Comparison of ENCODE assay signal across 23 cellular contexts in genomic region chr10:43238462-43238861, GRCh38. TPM values are rescaled to one million over a fixed set of nuclear protein-coding genes. Genes with fewer than 3 reads are reported as not detected.
A peak's percentile ranks its signal among the peaks of the same experiment; 100 is the strongest.
DNase-seq lines count a peak whose midpoint lies in the region; ATAC-seq and TF ChIP-seq lines count a peak whose summit lies in the region.
"Had no signal": no experiment of that assay in that cellular context is flagged by ENCODE, and none has a peak within 500 bp of the region (broad histone marks: within the 10 kb centered on the region; RNA-seq: fewer than 3 reads in every experiment).

No MANE protein-coding gene starts in this region.

- ATAC-seq in left lobe of liver (no peak), HG03460 (IDR thresholded peaks at IDR 0.05; ENCODE audit: unreplicated experiment) (no peak)
- ATAC-seq: heart left ventricle, sciatic nerve had no signal

- H3K9me3 ChIP-seq in tibial artery (peaks cover 0 to 11% (median 0%) of the 10 kb centered on the region in 3 donors), MM.1S (replicated peaks; ENCODE audit: insufficient read depth, low read length) (no peaks in the 10 kb centered on the region)
- H3K9me3 ChIP-seq: suprapubic skin had no signal

- no peaks in the 10 kb centered on the region for H4K20me1 ChIP-seq in MM.1S (ENCODE audit: insufficient read depth, low read length)

- no peak overlapping the region for H3K27ac ChIP-seq in tibial artery
- no peak overlapping the region for H3K27ac ChIP-seq in MM.1S (ENCODE audit: low read length)
- H3K27ac ChIP-seq: C4-2B, cardiac muscle cell, heart left ventricle, suprapubic skin had no signal

- no peak overlapping the region for H3K4me2 ChIP-seq in MM.1S (ENCODE audit: low read depth, low read length)

- H3K4me1 ChIP-seq in tibial artery (no peaks in the 10 kb centered on the region), MM.1S (ENCODE audit: low read length) (no peaks in the 10 kb centered on the region)
- H3K4me1 ChIP-seq: heart left ventricle, suprapubic skin had no signal

- intact Hi-C loops in tibial artery (cut with DNase I; ENCODE audit: low total_unique reads): no loop called here

- H3F3A ChIP-seq in MM.1S (ENCODE audit: insufficient read depth, low read length): no peaks in the 10 kb centered on the region

- H3K27me3 ChIP-seq in tibial artery (peaks cover 0 to 10% of the 10 kb centered on the region in 2 donors), MM.1S (replicated peaks; ENCODE audit: insufficient read depth, low read length) (0 out of 2 replicates have a peak, but pooled peaks cover 4% of the 10 kb centered on the region)

- H3K9ac ChIP-seq in MM.1S (ENCODE audit: low read length): no peak overlapping the region

- no peaks in the 10 kb centered on the region for H3K36me3 ChIP-seq in tibial artery
- H3K36me3 ChIP-seq in MM.1S (replicated peaks; ENCODE audit: insufficient read depth, low read length): no peaks in the 10 kb centered on the region
- H3K36me3 ChIP-seq: cardiac muscle cell, heart left ventricle, suprapubic skin had no signal

- H2AFZ ChIP-seq in MM.1S (ENCODE audit: low read length): no peak overlapping the region

- DNase-seq in activated gamma-delta T cell treated with Interleukin-2 at 50 U/mL for 16 hours (peak; percentile 1), activated gamma-delta T cell (lab: John Stamatoyannopoulos, UW) (no peak), left lobe of liver (ENCODE audit: low spot score) (peak; percentile 19), tibial artery (peak; percentile 7 to 25), NCI-H2171 (lab: John Stamatoyannopoulos, UW) (no peak), MM.1S (no peak)
- peak; percentile 25 for DNase-seq in activated CD8-positive, alpha-beta memory T cell treated with anti-CD3 and anti-CD28 coated beads, Interleukin-2, amount 50 U/mL, for 48 hours
- DNase-seq: ACHN; activated CD4-positive, alpha-beta T cell treated with anti-CD3 and anti-CD28 coated beads for 48 hours; activated T-cell treated with anti-CD3 and anti-CD28 coated beads, Interleukin-2, amount 50 U/mL, for 24 hours; amniotic stem cell; NCI-H1694; NCI-H2227 treated with DMSO at 0.1 percent for 48 hours; NCI-H82; occipital lobe; OCI-M1; SIG-M5 had no signal

- no peaks in the 10 kb centered on the region for H3K9me2 ChIP-seq in MM.1S (replicated peaks; ENCODE audit: insufficient read depth, low read length)

- H3K79me2 ChIP-seq in MM.1S (ENCODE audit: low read length): no peaks in the 10 kb centered on the region

- no peak overlapping the region for H3K4me3 ChIP-seq in tibial artery
- no peak overlapping the region for H3K4me3 ChIP-seq in MM.1S (ENCODE audit: low read length)
- H3K4me3 ChIP-seq: cardiac muscle cell, heart left ventricle, suprapubic skin had no signal

- TF ChIP-seq CTCF in tibial artery (IDR thresholded peaks at IDR 0.05) (no peak), MM.1S (IDR thresholded peaks at IDR 0.05; ENCODE audit: low read length) (no peak)

RNA-seq across cellular contexts. Expression of gene RASGEF1A, which starts 28.4 kb away (rescaled TPM):
- 0.13 TPM for total RNA-seq in left lobe of liver

Comparison
In these comparisons a context has a peak if more than half of its experiments do, and no peak if none do; other contexts are left out.
1. DNase-seq: peak in activated gamma-delta T cell treated with Interleukin-2 at 50 U/mL for 16 hours (single experiment), activated CD8-positive, alpha-beta memory T cell treated with anti-CD3 and anti-CD28 coated beads, Interleukin-2, amount 50 U/mL, for 48 hours (single experiment), left lobe of liver (single experiment) and tibial artery (2 of 2); none in activated gamma-delta T cell (single experiment), NCI-H2171 (single experiment) and MM.1S (single experiment).